Comparison of ENCODE assay signal across 13 cellular contexts in genomic region chr1:176515310-176515709, GRCh38. TPM values are rescaled to one million over a fixed set of nuclear protein-coding genes. Genes with fewer than 3 reads are reported as not detected.
DNase-seq lines count a peak whose midpoint lies in the region; ATAC-seq, FAIRE-seq and TF ChIP-seq lines count a peak whose summit lies in the region.
"Had no signal": no experiment of that assay in that cellular context is flagged by ENCODE, and none has a peak within 500 bp of the region (broad histone marks: within the 10 kb centered on the region; RNA-seq: fewer than 3 reads in every experiment).

No MANE protein-coding gene starts in this region.

- H3K27ac ChIP-seq in astrocyte (ENCODE audit: low read depth, low read length) (no peak overlapping the region), mesenchymal stem cell (ENCODE audit: low read length, poor library complexity, severe bottlenecking) (no peak overlapping the region)

- no peak overlapping the region for H3K4me3 ChIP-seq in astrocyte (ENCODE audit: insufficient read depth, low read depth, low read length)
- H3K4me3 ChIP-seq in mesenchymal stem cell (ENCODE audit: insufficient read depth in 1 of 2, low read depth in 1 of 2, low read length in 2 of 2) = no peak overlapping the region

- peaks cover under 1% of the 10 kb centered on the region for H3K27me3 Mint-ChIP-seq in astrocyte (ENCODE audit: low read depth, unreplicated experiment)
- no peaks in the 10 kb centered on the region for H3K27me3 Mint-ChIP-seq in activated CD8-positive, alpha-beta T cell treated with anti-CD3 and anti-CD28 coated beads, Interleukin-2, amount 10 ng/mL, durations not matched to agents 7 days and 5 days (ENCODE audit: low read depth)
- H3K27me3 Mint-ChIP-seq: type B pancreatic cell had no signal

- no peak overlapping the region for H2AFZ ChIP-seq in astrocyte (ENCODE audit: low read depth, low read length)
- H2AFZ ChIP-seq in mesenchymal stem cell (ENCODE audit: low read depth, low read length) = no peak overlapping the region

- FAIRE-seq in astrocyte (lab: Jason Lieb, UNC) = no peak

- H3K4ac ChIP-seq in mesenchymal stem cell (ENCODE audit: low read depth in 1 of 2, low read length in 2 of 2) = no peak overlapping the region

- H3K79me2 ChIP-seq in astrocyte (ENCODE audit: insufficient read depth, low read length) = no peaks in the 10 kb centered on the region

- POLR2A ChIA-PET in activated CD8-positive, alpha-beta T cell treated with anti-CD3 and anti-CD28 coated beads, Interleukin-2, amount 10 ng/mL, durations not matched to agents 7 days and 5 days (lab: Charles Lee) = no interaction called here

- H3K27me3 ChIP-seq in astrocyte (ENCODE audit: insufficient read depth, low read length) = no peaks in the 10 kb centered on the region
- no peaks in the 10 kb centered on the region for H3K27me3 ChIP-seq in mesenchymal stem cell (ENCODE audit: control insufficient read depth in 1 of 2, insufficient read depth in 1 of 2, low read length in 2 of 2)

- peaks cover 29% of the 10 kb centered on the region for H3K4me1 Mint-ChIP-seq in astrocyte (ENCODE audit: low read depth, unreplicated experiment)
- no peaks in the 10 kb centered on the region for H3K4me1 Mint-ChIP-seq in activated CD8-positive, alpha-beta T cell treated with anti-CD3 and anti-CD28 coated beads, Interleukin-2, amount 10 ng/mL, durations not matched to agents 7 days and 5 days (ENCODE audit: low read depth)
- H3K4me1 Mint-ChIP-seq: naive thymus-derived CD4-positive, alpha-beta T cell had no signal

- H3K9ac ChIP-seq in astrocyte (ENCODE audit: low read length) (no peak overlapping the region), mesenchymal stem cell (ENCODE audit: low read length) (no peak overlapping the region)

- H3K36me3 Mint-ChIP-seq in astrocyte (ENCODE audit: low read depth, unreplicated experiment) = no peaks in the 10 kb centered on the region
- no peaks in the 10 kb centered on the region for H3K36me3 Mint-ChIP-seq in activated CD8-positive, alpha-beta T cell treated with anti-CD3 and anti-CD28 coated beads, Interleukin-2, amount 10 ng/mL, durations not matched to agents 7 days and 5 days (ENCODE audit: low read depth)
- H3K36me3 Mint-ChIP-seq: type B pancreatic cell had no signal

- H2BK120ac ChIP-seq in mesenchymal stem cell (ENCODE audit: low read depth, low read length) = no peak overlapping the region

- no peak overlapping the region for H2BK5ac ChIP-seq in mesenchymal stem cell (ENCODE audit: low read depth, low read length, poor library complexity, severe bottlenecking)

- H3K4me2 ChIP-seq in astrocyte (ENCODE audit: low read length) = no peak overlapping the region
- H3K4me2 ChIP-seq in mesenchymal stem cell (ENCODE audit: low read length, poor library complexity, severe bottlenecking) = no peak overlapping the region

- peaks cover 3% of the 10 kb centered on the region for H3K9me3 Mint-ChIP-seq in astrocyte (ENCODE audit: unreplicated experiment)
- no peaks in the 10 kb centered on the region for H3K9me3 Mint-ChIP-seq in activated CD8-positive, alpha-beta T cell treated with anti-CD3 and anti-CD28 coated beads, Interleukin-2, amount 10 ng/mL, durations not matched to agents 7 days and 5 days (ENCODE audit: insufficient read depth)
- H3K9me3 Mint-ChIP-seq: type B pancreatic cell had no signal

- WGBS in mesenchymal stem cell = 36% methylated on average over 3 of the region's 3 CpGs

- H2AK5ac ChIP-seq in mesenchymal stem cell (ENCODE audit: low read length, severe bottlenecking) = no peak overlapping the region

- no peaks in the 10 kb centered on the region for H3K79me1 ChIP-seq in mesenchymal stem cell (replicated peaks; ENCODE audit: low read length, poor library complexity, severe bottlenecking)

- no peak for TF ChIP-seq CTCF in astrocyte (IDR thresholded peaks at IDR 0.05; ENCODE audit: insufficient read depth, low read depth, low read length)

- H3K23ac ChIP-seq in mesenchymal stem cell (ENCODE audit: low read length in 2 of 2) = no peak overlapping the region

- H3K9me3 ChIP-seq in astrocyte (ENCODE audit: insufficient read depth, low read depth, low read length) (no peaks in the 10 kb centered on the region), mesenchymal stem cell (ENCODE audit: control insufficient read depth, low read length) (no peaks in the 10 kb centered on the region)

- no peaks in the 10 kb centered on the region for H4K20me1 ChIP-seq in astrocyte (ENCODE audit: insufficient read depth, low read length)

- peak overlapping the region; percentile 95 for H3K27ac Mint-ChIP-seq in astrocyte (ENCODE audit: unreplicated experiment)
- no peak overlapping the region for H3K27ac Mint-ChIP-seq in activated CD8-positive, alpha-beta T cell treated with anti-CD3 and anti-CD28 coated beads, Interleukin-2, amount 10 ng/mL, durations not matched to agents 7 days and 5 days
- H3K27ac Mint-ChIP-seq: naive thymus-derived CD4-positive, alpha-beta T cell; type B pancreatic cell had no signal

- DNase-seq in DMS53 treated with DMSO at 0.1 percent for 48 hours (lab: John Stamatoyannopoulos, UW; ENCODE audit: unreplicated experiment) (peak; percentile 89), NCI-H1105 (lab: John Stamatoyannopoulos, UW) (peak; percentile 6), astrocyte (ENCODE audit: low read depth) (peak; percentile 75), mesenchymal stem cell (peak; percentile 75)
- no peak for DNase-seq in activated CD8-positive, alpha-beta T cell treated with anti-CD3 and anti-CD28 coated beads, Interleukin-2, amount 10 ng/mL, durations not matched to agents 7 days and 5 days
- no peak for DNase-seq in activated effector memory CD4-positive, alpha-beta T cell treated with Interleukin-2 at 50 U/mL for 16 hours
- DNase-seq in stimulated activated CD4-positive, alpha-beta T cell treated with anti-CD3 and anti-CD28 coated beads, Interleukin-15, amount 100 ng/mL, for 24 hours = no peak
- DNase-seq: activated CD4-positive, alpha-beta T cell treated with anti-CD3 and anti-CD28 coated beads, Interleukin-2, amount 50 U/mL, for 4 hours; naive thymus-derived CD4-positive, alpha-beta T cell had no signal

- H2BK12ac ChIP-seq in mesenchymal stem cell (ENCODE audit: low read length in 2 of 2) = no peak overlapping the region

- no peak overlapping the region for H4K8ac ChIP-seq in mesenchymal stem cell (ENCODE audit: low read length)

- H3K4me3 Mint-ChIP-seq in astrocyte (ENCODE audit: unreplicated experiment) = peak overlapping the region; percentile 11
- no peak overlapping the region for H3K4me3 Mint-ChIP-seq in activated CD8-positive, alpha-beta T cell treated with anti-CD3 and anti-CD28 coated beads, Interleukin-2, amount 10 ng/mL, durations not matched to agents 7 days and 5 days
- H3K4me3 Mint-ChIP-seq: naive thymus-derived CD4-positive, alpha-beta T cell; type B pancreatic cell had no signal

- H2BK15ac ChIP-seq in mesenchymal stem cell (ENCODE audit: low read depth, poor library complexity, severe bottlenecking) = no peak overlapping the region

- CTCF ChIA-PET in activated CD8-positive, alpha-beta T cell treated with anti-CD3 and anti-CD28 coated beads, Interleukin-2, amount 10 ng/mL, durations not matched to agents 7 days and 5 days (lab: Charles Lee) = no interaction called here

- H3K36me3 ChIP-seq in astrocyte (ENCODE audit: insufficient read depth, low read length) (no peaks in the 10 kb centered on the region), mesenchymal stem cell (ENCODE audit: control insufficient read depth in 1 of 2, insufficient read depth in 2 of 2, low read depth in 1 of 2, low read length in 2 of 2) (no peaks in the 10 kb centered on the region)

- no peak overlapping the region for H3K18ac ChIP-seq in mesenchymal stem cell (ENCODE audit: low read depth in 1 of 2, low read length in 2 of 2)

- no peak for ATAC-seq in activated CD8-positive, alpha-beta T cell treated with anti-CD3 and anti-CD28 coated beads, Interleukin-2, amount 10 ng/mL, durations not matched to agents 7 days and 5 days
- ATAC-seq in HG02571 (IDR thresholded peaks at IDR 0.05; ENCODE audit: unreplicated experiment) = no peak
- ATAC-seq: naive thymus-derived CD4-positive, alpha-beta T cell; Right ventricle myocardium inferior had no signal

- H4K91ac ChIP-seq in mesenchymal stem cell (ENCODE audit: low read length) = no peak overlapping the region

- no peak overlapping the region for H3K14ac ChIP-seq in mesenchymal stem cell (ENCODE audit: low read length in 2 of 2)

- H3K4me1 ChIP-seq in astrocyte (ENCODE audit: insufficient read depth, low read length) (no peaks in the 10 kb centered on the region), mesenchymal stem cell (ENCODE audit: control insufficient read depth, insufficient read depth, low read depth, low read length) (no peaks in the 10 kb centered on the region)

RNA-seq across cellular contexts. Expression of gene PAPPA2, which starts 52.3 kb away (rescaled TPM):
- 19.0 and 21.5 TPM in 2 replicates for total RNA-seq in astrocyte
- polyA plus RNA-seq in mesenchymal stem cell (2013, experiment 1 of 2) = 0.64 TPM
- 0.58 TPM for polyA plus RNA-seq in mesenchymal stem cell (2013, experiment 2 of 2)
- total RNA-seq in activated CD8-positive, alpha-beta T cell treated with anti-CD3 and anti-CD28 coated beads, Interleukin-2, amount 10 ng/mL, durations not matched to agents 7 days and 5 days = under 1 TPM; 0.03 to 0.05 TPM
- total RNA-seq: Daoy had no signal
- polyA plus RNA-seq: naive thymus-derived CD4-positive, alpha-beta T cell had no signal

Comparison
In these comparisons a context has a peak if more than half of its experiments do, and no peak if none do; other contexts are left out.
1. DNase-seq: peak in DMS53 treated with DMSO at 0.1 percent for 48 hours (single experiment), NCI-H1105 (single experiment), astrocyte (single experiment) and mesenchymal stem cell (single experiment); none in activated CD8-positive, alpha-beta T cell treated with anti-CD3 and anti-CD28 coated beads, Interleukin-2, amount 10 ng/mL, durations not matched to agents 7 days and 5 days (single experiment), activated effector memory CD4-positive, alpha-beta T cell treated with Interleukin-2 at 50 U/mL for 16 hours (single experiment) and stimulated activated CD4-positive, alpha-beta T cell treated with anti-CD3 and anti-CD28 coated beads, Interleukin-15, amount 100 ng/mL, for 24 hours (single experiment).
2. RNA of gene PAPPA2, which starts 52.3 kb away (total RNA-seq): 19.0 to 21.5 TPM in astrocyte; 0.03 to 0.05 TPM in activated CD8-positive, alpha-beta T cell treated with anti-CD3 and anti-CD28 coated beads, Interleukin-2, amount 10 ng/mL, durations not matched to agents 7 days and 5 days; every median in the first group is over 10 times any median in the second.